16 cellular contexts compared by ENCODE assay signal in the genomic region with DNA sequence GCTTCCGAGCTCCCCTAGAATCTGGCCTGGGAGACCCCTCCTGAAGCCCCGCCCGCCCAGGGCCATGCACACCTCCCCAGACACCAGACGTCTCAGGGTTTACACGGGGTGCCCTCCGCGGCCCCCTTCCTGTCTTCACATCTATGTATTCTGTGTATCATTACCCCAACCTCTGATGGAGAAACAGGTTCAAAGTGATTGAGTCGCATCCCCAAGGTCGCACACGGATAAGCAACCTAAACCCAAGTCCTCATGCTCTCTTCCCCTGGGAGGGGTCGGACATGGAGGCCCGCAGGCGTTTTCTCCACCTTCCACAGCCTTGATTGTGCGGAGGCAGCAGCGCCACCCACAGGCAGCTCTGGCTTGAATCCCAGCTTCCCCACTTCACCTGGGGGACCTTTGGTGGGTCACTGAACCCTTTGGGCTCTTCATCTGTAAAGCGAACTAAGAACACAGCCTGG.
DNase-seq lines count a peak whose midpoint lies in the region; ATAC-seq and TF ChIP-seq lines count a peak whose summit lies in the region.
"Had no signal": no experiment of that assay in that cellular context is flagged by ENCODE, and none has a peak within 500 bp of the region (broad histone marks: within the 10 kb centered on the region; RNA-seq: fewer than 3 reads in every experiment).

No MANE protein-coding gene starts in this region.

- H3K9ac ChIP-seq in SK-N-SH (no peak overlapping the region), PC-3 (ENCODE audit: low read length) (no peak overlapping the region)

- H3K4me3 ChIP-seq in SK-N-SH (ENCODE audit: low read depth in 2 of 2, low read length in 1 of 2) (no peak overlapping the region), PC-3 (ENCODE audit: low read length) (no peak overlapping the region), epithelial cell of proximal tubule (ENCODE audit: low read depth, low read length) (no peak overlapping the region), testis (peak overlapping the region in 1 of 2 donors; percentile 15), gastrocnemius medialis (no peak overlapping the region)
- H3K4me3 ChIP-seq: HAP-1, thyroid gland had no signal

- no peak for DNase-seq in SK-N-SH
- DNase-seq in PC-3: no peak
- DNase-seq in epithelial cell of proximal tubule (ENCODE audit: low read depth): no peak
- peak; percentile 23 for DNase-seq in testis
- no peak for DNase-seq in NCI-H1930 (lab: John Stamatoyannopoulos, UW)
- no peak for DNase-seq in gastrocnemius medialis
- DNase-seq: activated CD4-positive, alpha-beta T cell treated with anti-CD3 and anti-CD28 coated beads, Interleukin-2, amount 10 ng/mL, durations not matched to agents 7 days and 5 days; activated gamma-delta T cell; amniotic stem cell; NCI-H1417 treated with DMSO at 0.1 percent for 48 hours; retina had no signal

- 0 out of 2 replicates have a peak overlapping the region, but pooled peaks have one; percentile 98 for H2AFZ ChIP-seq in SK-N-SH (ENCODE audit: low read depth)
- no peak overlapping the region for H2AFZ ChIP-seq in PC-3 (ENCODE audit: low read length)

- H3F3A ChIP-seq in SK-N-SH (replicated peaks; ENCODE audit: insufficient read depth) (no peaks in the 10 kb centered on the region), PC-3 (ENCODE audit: low read length, unreplicated experiment) (no peaks in the 10 kb centered on the region)

- H3K4me1 ChIP-seq in SK-N-SH (ENCODE audit: control insufficient read depth in 1 of 2, insufficient read depth in 2 of 2, low read depth in 1 of 2, low read length in 1 of 2) (peaks cover 0 to 5% of the 10 kb centered on the region in 2 experiments; a peak in 1 of 4 replicates), PC-3 (ENCODE audit: insufficient read depth, low read length) (0 out of 2 replicates have a peak, but pooled peaks cover 6% of the 10 kb centered on the region), testis (no peaks in the 10 kb centered on the region), gastrocnemius medialis (peaks cover 3 to 9% of the 10 kb centered on the region in 2 donors)
- H3K4me1 ChIP-seq: HAP-1 had no signal

- no peaks in the 10 kb centered on the region for H3K9me2 ChIP-seq in SK-N-SH
- H3K9me2 ChIP-seq in PC-3 (replicated peaks; ENCODE audit: low read length): no peaks in the 10 kb centered on the region

- peaks cover 14% of the 10 kb centered on the region for H3K27me3 ChIP-seq in SK-N-SH (ENCODE audit: insufficient read depth)
- H3K27me3 ChIP-seq in PC-3 (ENCODE audit: low read length): peaks cover 22% of the 10 kb centered on the region; the same call in 1 of the 2 replicates
- H3K27me3 ChIP-seq in testis: no peaks in the 10 kb centered on the region
- no peaks in the 10 kb centered on the region for H3K27me3 ChIP-seq in gastrocnemius medialis
- H3K27me3 ChIP-seq: thyroid gland had no signal

- CTCF ChIA-PET in SK-N-SH (lab: Yijun Ruan, JAX) (no interaction called here), PC-3 (lab: Charles Lee) (no interaction called here)

- no peaks in the 10 kb centered on the region for H3K36me3 ChIP-seq in SK-N-SH (replicated peaks in 1 of 2; ENCODE audit: control insufficient read depth in 1 of 2, insufficient read depth in 2 of 2, low read length in 1 of 2)
- no peaks in the 10 kb centered on the region for H3K36me3 ChIP-seq in PC-3 (ENCODE audit: low read depth, low read length)
- H3K36me3 ChIP-seq in testis (ENCODE audit: low read depth, missing control alignments): no peaks in the 10 kb centered on the region
- no peaks in the 10 kb centered on the region for H3K36me3 ChIP-seq in gastrocnemius medialis
- H3K36me3 ChIP-seq: HAP-1, thyroid gland had no signal

- TF ChIP-seq POLR2A in testis (IDR thresholded peaks at IDR 0.05) (no peak), gastrocnemius medialis (IDR thresholded peaks at IDR 0.05) (no peak)

- no peaks in the 10 kb centered on the region for H3K9me3 ChIP-seq in SK-N-SH
- no peaks in the 10 kb centered on the region for H3K9me3 ChIP-seq in PC-3 (ENCODE audit: low read length)
- no peaks in the 10 kb centered on the region for H3K9me3 ChIP-seq in testis
- H3K9me3 ChIP-seq in gastrocnemius medialis: no peaks in the 10 kb centered on the region
- H3K9me3 ChIP-seq: HAP-1, thyroid gland had no signal

- no peak overlapping the region for H3K27ac ChIP-seq in SK-N-SH (ENCODE audit: low read depth in 2 of 2, low read length in 1 of 2)
- no peak overlapping the region for H3K27ac ChIP-seq in PC-3 (ENCODE audit: low read length)
- no peak overlapping the region for H3K27ac ChIP-seq in testis
- no peak overlapping the region for H3K27ac ChIP-seq in gastrocnemius medialis

- ATAC-seq in SK-N-SH treated with all-trans-retinoic acid at 6 μM for 48 hours (no peak), PC-3 (no peak), HG03135 (IDR thresholded peaks at IDR 0.05; ENCODE audit: unreplicated experiment) (no peak), gastrocnemius medialis (no peak)
- ATAC-seq: stimulated activated effector memory CD8-positive, alpha-beta T cell treated with anti-CD3 and anti-CD28 coated beads, Interleukin-12 subunit alpha, Interleukin-12 subunit beta, amount 100 ng/mL, for 72 hours had no signal

- intact Hi-C loops in PC-3 (cut with micrococcal nuclease) (no loop called here), testis (cut with DNase I; ENCODE audit: low total_unique reads) (no loop called here), gastrocnemius medialis (cut with DNase I; ENCODE audit: low total_unique reads) (loop anchor here (10.0 kb wide), 2 partner anchors 260 to 570 kb away; a partner anchor contains a TSS)

- H4K20me1 ChIP-seq in SK-N-SH (ENCODE audit: insufficient read depth) (no peaks in the 10 kb centered on the region), PC-3 (ENCODE audit: low read length) (no peaks in the 10 kb centered on the region)

- in situ Hi-C loops in gastrocnemius medialis (cut with MboI; ENCODE audit: low sequenced_read_pairs in 4 of 4): no loop called here

- H3K4me2 ChIP-seq in SK-N-SH (no peak overlapping the region), PC-3 (ENCODE audit: low read length) (no peak overlapping the region)

- no peak for TF ChIP-seq EP300 in SK-N-SH (IDR thresholded peaks at IDR 0.05; ENCODE audit: borderline replicate concordance in 1 of 2, low read depth in 1 of 2, low read length in 1 of 2)

- TF ChIP-seq CTCF in SK-N-SH (IDR thresholded peaks at IDR 0.05): peak; percentile 38
- TF ChIP-seq CTCF in PC-3 (conservative IDR thresholded peaks at IDR 0.05; ENCODE audit: low read depth, low read length): peak; percentile 25; the same call in 1 of the 2 replicates
- TF ChIP-seq CTCF in epithelial cell of proximal tubule (conservative IDR thresholded peaks at IDR 0.05; ENCODE audit: low read depth, low read length): peak; percentile 6
- no peak for TF ChIP-seq CTCF in testis (IDR thresholded peaks at IDR 0.05)
- TF ChIP-seq CTCF in gastrocnemius medialis (IDR thresholded peaks at IDR 0.05 in 4 of 5, conservative IDR thresholded peaks at IDR 0.05 in 1 of 5): no peak

- BruUV-seq in PC-3 (replicated peaks; lab: Mats Ljungman, UMichigan): no TSS peak

- 30% methylated on average over 12 of the region's 16 CpGs for WGBS in SK-N-SH (ENCODE audit: low lambda C conversion rate)
- 66 to 73% methylated on average over 16 of the region's 16 CpGs for WGBS in testis, 2 donors

- no peak for TF ChIP-seq RAD21 in SK-N-SH (IDR thresholded peaks at IDR 0.05; ENCODE audit: low read length)

- H3K79me2 ChIP-seq in SK-N-SH (ENCODE audit: insufficient read depth) (no peaks in the 10 kb centered on the region), PC-3 (ENCODE audit: low read length) (no peaks in the 10 kb centered on the region)

- POLR2A ChIA-PET in SK-N-SH (lab: Yijun Ruan, JAX) (no interaction called here), PC-3 (lab: Charles Lee; ENCODE audit: unreplicated experiment) (no interaction called here)

TF ChIP-seq in SK-N-SH, 30 proteins besides CTCF, POLR2A, EP300 and RAD21 (continues in another document):
- TF ChIP-seq, protein P1, sequence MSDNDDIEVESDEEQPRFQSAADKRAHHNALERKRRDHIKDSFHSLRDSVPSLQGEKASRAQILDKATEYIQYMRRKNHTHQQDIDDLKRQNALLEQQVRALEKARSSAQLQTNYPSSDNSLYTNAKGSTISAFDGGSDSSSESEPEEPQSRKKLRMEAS (IDR thresholded peaks at IDR 0.05; ENCODE audit: low read depth): no peak
- TF ChIP-seq, protein P2, sequence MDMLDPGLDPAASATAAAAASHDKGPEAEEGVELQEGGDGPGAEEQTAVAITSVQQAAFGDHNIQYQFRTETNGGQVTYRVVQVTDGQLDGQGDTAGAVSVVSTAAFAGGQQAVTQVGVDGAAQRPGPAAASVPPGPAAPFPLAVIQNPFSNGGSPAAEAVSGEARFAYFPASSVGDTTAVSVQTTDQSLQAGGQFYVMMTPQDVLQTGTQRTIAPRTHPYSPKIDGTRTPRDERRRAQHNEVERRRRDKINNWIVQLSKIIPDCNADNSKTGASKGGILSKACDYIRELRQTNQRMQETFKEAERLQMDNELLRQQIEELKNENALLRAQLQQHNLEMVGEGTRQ (IDR thresholded peaks at IDR 0.05; ENCODE audit: borderline replicate concordance, low read depth, low read length): no peak

TF ChIP-seq in SK-N-SH treated with all-trans-retinoic acid at 6 μM for 48 hours, 23 proteins besides CTCF, POLR2A, EP300 and RAD21 (continues in another document):
- TF ChIP-seq GLIS3 (CRISPR knock-in tag; IDR thresholded peaks at IDR 0.05): no peak
- TF ChIP-seq CSDC2 (CRISPR knock-in tag; IDR thresholded peaks at IDR 0.05): no peak
- no peak for TF ChIP-seq ZNF8 (CRISPR knock-in tag; IDR thresholded peaks at IDR 0.05)
- TF ChIP-seq, protein P3, sequence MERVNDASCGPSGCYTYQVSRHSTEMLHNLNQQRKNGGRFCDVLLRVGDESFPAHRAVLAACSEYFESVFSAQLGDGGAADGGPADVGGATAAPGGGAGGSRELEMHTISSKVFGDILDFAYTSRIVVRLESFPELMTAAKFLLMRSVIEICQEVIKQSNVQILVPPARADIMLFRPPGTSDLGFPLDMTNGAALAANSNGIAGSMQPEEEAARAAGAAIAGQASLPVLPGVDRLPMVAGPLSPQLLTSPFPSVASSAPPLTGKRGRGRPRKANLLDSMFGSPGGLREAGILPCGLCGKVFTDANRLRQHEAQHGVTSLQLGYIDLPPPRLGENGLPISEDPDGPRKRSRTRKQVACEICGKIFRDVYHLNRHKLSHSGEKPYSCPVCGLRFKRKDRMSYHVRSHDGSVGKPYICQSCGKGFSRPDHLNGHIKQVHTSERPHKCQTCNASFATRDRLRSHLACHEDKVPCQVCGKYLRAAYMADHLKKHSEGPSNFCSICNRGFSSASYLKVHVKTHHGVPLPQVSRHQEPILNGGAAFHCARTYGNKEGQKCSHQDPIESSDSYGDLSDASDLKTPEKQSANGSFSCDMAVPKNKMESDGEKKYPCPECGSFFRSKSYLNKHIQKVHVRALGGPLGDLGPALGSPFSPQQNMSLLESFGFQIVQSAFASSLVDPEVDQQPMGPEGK (CRISPR knock-in tag; IDR thresholded peaks at IDR 0.05; ENCODE audit: borderline replicate concordance): no peak
- no peak for TF ChIP-seq ZFP30 (CRISPR knock-in tag; IDR thresholded peaks at IDR 0.05)

Comparison
In these comparisons a context has a peak if more than half of its experiments do, and no peak if none do; other contexts are left out.
1. CTCF ChIP-seq: peak in SK-N-SH (single experiment), PC-3 (single experiment) and epithelial cell of proximal tubule (single experiment); none in testis (0 of 3) and gastrocnemius medialis (0 of 5).